ENCODE assay signal across 25 cellular contexts in genomic region chr18:51100371-51101000, GRCh38.
"Had no signal": no experiment of that assay in that cellular context is flagged by ENCODE, and none has a peak within 500 bp of the region (broad histone marks: within the 10 kb centered on the region; RNA-seq: fewer than 3 reads in every experiment).

No MANE protein-coding gene starts in this region.

- H3K36me3 ChIP-seq: colonic mucosa, left ventricle myocardium inferior, neural progenitor cell, suprapubic skin, tibial artery had no signal

- DNase-seq: activated CD4-positive, alpha-beta T cell treated with anti-CD3 and anti-CD28 coated beads for 4 hours; activated CD4-positive, alpha-beta T cell treated with anti-CD3 and anti-CD28 coated beads, Interleukin-2, amount 50 U/mL, for 4 hours; activated CD4-positive, CD25-positive, alpha-beta regulatory T cell; activated effector memory CD4-positive, alpha-beta T cell treated with Interleukin-2 at 50 U/mL for 16 hours; activated naive CD4-positive, alpha-beta T cell treated with Interleukin-2 at 50 U/mL for 16 hours; anterior cingulate cortex; colonic mucosa; effector CD8-positive, alpha-beta T cell; islet precursor cell; left ventricle myocardium inferior; mesendoderm; natural killer cell; occipital lobe; psoas muscle; stimulated activated CD4-positive, alpha-beta T cell treated with anti-CD3 and anti-CD28 coated beads, Interleukin-1b, Interleukin-23, amount 100 ng/mL, for 48 hours; stimulated activated CD4-positive, alpha-beta T cell treated with anti-CD3 and anti-CD28 coated beads, Interleukin-4, amount 100 ng/mL, for 4 hours; stimulated activated CD8-positive, alpha-beta memory T cell treated with anti-CD3 and anti-CD28 coated beads, Interleukin-4, amount 100 ng/mL, for 48 hours; stimulated activated naive CD4-positive, alpha-beta T cell; tibial artery had no signal

- H3K4me1 ChIP-seq: colonic mucosa, neural progenitor cell, parathyroid adenoma, psoas muscle, suprapubic skin, tibial artery had no signal

- H3K9ac ChIP-seq: neural progenitor cell, parathyroid adenoma had no signal

- H3K27ac ChIP-seq: colonic mucosa, left ventricle myocardium inferior, neural progenitor cell, parathyroid adenoma, psoas muscle, suprapubic skin, tibial artery had no signal

- H3K27ac Mint-ChIP-seq: activated naive CD8-positive, alpha-beta T cell; natural killer cell; neural progenitor cell had no signal

- H3K4me1 Mint-ChIP-seq: neural progenitor cell had no signal

- H3K4me3 Mint-ChIP-seq: activated naive CD8-positive, alpha-beta T cell; natural killer cell; neural progenitor cell had no signal

- H3K27me3 Mint-ChIP-seq: activated naive CD8-positive, alpha-beta T cell had no signal

- ATAC-seq: natural killer cell, psoas muscle had no signal

- H3K27me3 ChIP-seq: colonic mucosa, neural progenitor cell, suprapubic skin, tibial artery had no signal

- H3K4me3 ChIP-seq: colonic mucosa, left ventricle myocardium inferior, lung, neural progenitor cell, psoas muscle, smooth muscle cell, suprapubic skin, tibial artery had no signal

- H3K9me3 ChIP-seq: colonic mucosa, suprapubic skin, tibial artery had no signal

- H3K9me3 Mint-ChIP-seq: natural killer cell had no signal

- H3K36me3 Mint-ChIP-seq: natural killer cell had no signal
